ENCODE assay signal across 8 cellular contexts in the genomic region with DNA sequence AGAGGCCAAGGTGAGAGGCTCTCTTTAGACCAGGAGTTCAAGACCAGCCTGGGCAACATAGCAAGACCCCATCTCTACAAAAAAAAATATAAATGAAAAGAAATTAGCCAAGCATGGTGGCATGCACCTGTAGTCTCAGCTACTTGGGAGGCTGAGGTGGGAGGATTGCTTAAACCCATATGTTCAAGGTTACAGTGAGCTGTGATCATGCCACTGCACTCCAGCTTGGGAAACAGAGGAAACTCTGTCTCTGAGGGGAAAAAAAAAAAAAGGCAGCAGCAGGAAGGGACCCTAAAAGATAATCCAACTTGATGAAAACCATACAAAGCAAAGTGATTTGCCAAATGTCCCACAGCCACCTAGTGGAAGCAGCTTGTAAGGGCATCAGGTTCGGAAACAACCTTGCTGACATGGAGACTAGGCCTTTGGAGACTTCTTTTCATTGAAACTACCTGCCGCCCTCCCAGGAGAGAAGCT. TPM values are rescaled to one million over a fixed set of nuclear protein-coding genes. Genes with fewer than 3 reads are reported as not detected.
DNase-seq lines count a peak whose midpoint lies in the region; ATAC-seq and TF ChIP-seq lines count a peak whose summit lies in the region.

No MANE protein-coding gene starts in this region.

- H3K27me3 Mint-ChIP-seq in activated T-helper 1 cell treated with anti-CD3 and anti-CD28 coated beads, Interleukin-12 subunit alpha, Interleukin-12 subunit beta, Interleukin-2, Interleukin-4 antibody, amounts not matched to agents 30 ng/mL and 10 ng/mL and 1 ng/mL, durations not matched to agents 14 hours and 24 hours and 36 hours (ENCODE audit: insufficient read depth), result no peaks in the 10 kb centered on the region

- H3K36me3 ChIP-seq in H7 (replicated peaks; ENCODE audit: control insufficient read depth, insufficient read depth, low read length), result peaks cover 1% of the 10 kb centered on the region; the same call in 1 of the 2 replicates
- H3K36me3 ChIP-seq in OCI-LY3 (replicated peaks; ENCODE audit: low read depth, low read length), result peaks cover 10% of the 10 kb centered on the region
- peaks cover 0 to 54% of the 10 kb centered on the region in 2 donors for H3K36me3 ChIP-seq in gastrocnemius medialis

- no peaks in the 10 kb centered on the region for H3K79me2 ChIP-seq in OCI-LY3 (ENCODE audit: low read length)

- peak overlapping the region; percentile 13 for H3K27ac Mint-ChIP-seq in activated T-helper 1 cell treated with anti-CD3 and anti-CD28 coated beads, Interleukin-12 subunit alpha, Interleukin-12 subunit beta, Interleukin-2, Interleukin-4 antibody, amounts not matched to agents 30 ng/mL and 10 ng/mL and 1 ng/mL, durations not matched to agents 14 hours and 24 hours and 36 hours

- H3K4me1 ChIP-seq in OCI-LY3 (ENCODE audit: low read length) (no peaks in the 10 kb centered on the region), foreskin keratinocyte (no peaks in the 10 kb centered on the region), gastrocnemius medialis (no peaks in the 10 kb centered on the region)

- H3K27ac ChIP-seq in OCI-LY3 (ENCODE audit: low read length) (no peak overlapping the region), foreskin keratinocyte (no peak overlapping the region), gastrocnemius medialis (no peak overlapping the region)

- DNase-seq in ELR (ENCODE audit: low read depth), result peak; percentile 66
- peak; percentile 43 for DNase-seq in H7
- DNase-seq in activated T-helper 1 cell treated with anti-CD3 and anti-CD28 coated beads, Interleukin-12 subunit alpha, Interleukin-12 subunit beta, Interleukin-2, Interleukin-4 antibody, amounts not matched to agents 30 ng/mL and 10 ng/mL and 1 ng/mL, durations not matched to agents 14 hours and 24 hours and 36 hours (ENCODE audit: low spot score), result peak; percentile 10
- peak in 1 of 2 donors; percentile 34 for DNase-seq in foreskin keratinocyte
- DNase-seq in gastrocnemius medialis, result no peak
- no peak for DNase-seq in DMS79 treated with DMSO at 0.1 percent for 48 hours (lab: John Stamatoyannopoulos, UW)

- H3K36me3 Mint-ChIP-seq in activated T-helper 1 cell treated with anti-CD3 and anti-CD28 coated beads, Interleukin-12 subunit alpha, Interleukin-12 subunit beta, Interleukin-2, Interleukin-4 antibody, amounts not matched to agents 30 ng/mL and 10 ng/mL and 1 ng/mL, durations not matched to agents 14 hours and 24 hours and 36 hours (ENCODE audit: low read depth), result peaks cover 42% of the 10 kb centered on the region

- H3K4me2 ChIP-seq in OCI-LY3 (ENCODE audit: low read length), result no peak overlapping the region

- H3K4me3 Mint-ChIP-seq in activated T-helper 1 cell treated with anti-CD3 and anti-CD28 coated beads, Interleukin-12 subunit alpha, Interleukin-12 subunit beta, Interleukin-2, Interleukin-4 antibody, amounts not matched to agents 30 ng/mL and 10 ng/mL and 1 ng/mL, durations not matched to agents 14 hours and 24 hours and 36 hours, result no peak overlapping the region

- H3K9me3 ChIP-seq in OCI-LY3 (ENCODE audit: insufficient read depth, low read length), result no peaks in the 10 kb centered on the region
- no peaks in the 10 kb centered on the region for H3K9me3 ChIP-seq in gastrocnemius medialis

- intact Hi-C loops in activated T-helper 1 cell treated with anti-CD3 and anti-CD28 coated beads, Interleukin-12 subunit alpha, Interleukin-12 subunit beta, Interleukin-2, Interleukin-4 antibody, amounts not matched to agents 30 ng/mL and 10 ng/mL and 1 ng/mL, durations not matched to agents 14 hours and 24 hours and 36 hours (cut with micrococcal nuclease), result loop anchor here (1.0 to 10.0 kb wide), 5 partner anchors 14 to 493 kb away; no protein-coding TSS in a partner anchor
- intact Hi-C loops in gastrocnemius medialis (cut with DNase I; ENCODE audit: low total_unique reads), result no loop called here

- H4K20me1 ChIP-seq in OCI-LY3 (ENCODE audit: insufficient read depth, low read length), result no peaks in the 10 kb centered on the region

- TF ChIP-seq POLR2A in gastrocnemius medialis (IDR thresholded peaks at IDR 0.05), result no peak

- no peak overlapping the region for H3K4me3 ChIP-seq in H7 (ENCODE audit: insufficient read depth, low read depth, low read length)
- H3K4me3 ChIP-seq in OCI-LY3 (ENCODE audit: low read length), result no peak overlapping the region
- no peak overlapping the region for H3K4me3 ChIP-seq in gastrocnemius medialis

- H3K27me3 ChIP-seq in H7 (ENCODE audit: control insufficient read depth, insufficient read depth, low read length), result no peaks in the 10 kb centered on the region
- no peaks in the 10 kb centered on the region for H3K27me3 ChIP-seq in OCI-LY3 (ENCODE audit: low read depth, low read length)
- H3K27me3 ChIP-seq in foreskin keratinocyte, result no peaks in the 10 kb centered on the region
- no peaks in the 10 kb centered on the region for H3K27me3 ChIP-seq in gastrocnemius medialis

- TF ChIP-seq CTCF in OCI-LY3 (IDR thresholded peaks at IDR 0.05; ENCODE audit: low read depth, low read length), result peak; percentile 52
- TF ChIP-seq CTCF in foreskin keratinocyte (conservative IDR thresholded peaks at IDR 0.05), result peak; percentile 61
- peak; percentile 29 to 62 (median 33) for TF ChIP-seq CTCF in gastrocnemius medialis (IDR thresholded peaks at IDR 0.05 in 4 of 5, conservative IDR thresholded peaks at IDR 0.05 in 1 of 5)

- ATAC-seq in foreskin keratinocyte (peak; percentile 74), gastrocnemius medialis (peak in 1 of 2 donors; percentile 62), HG02623 (IDR thresholded peaks at IDR 0.05; ENCODE audit: unreplicated experiment) (no peak)

- no peak overlapping the region for H2AFZ ChIP-seq in OCI-LY3 (ENCODE audit: low read depth, low read length)

- no peaks in the 10 kb centered on the region for H3K9me3 Mint-ChIP-seq in activated T-helper 1 cell treated with anti-CD3 and anti-CD28 coated beads, Interleukin-12 subunit alpha, Interleukin-12 subunit beta, Interleukin-2, Interleukin-4 antibody, amounts not matched to agents 30 ng/mL and 10 ng/mL and 1 ng/mL, durations not matched to agents 14 hours and 24 hours and 36 hours

- in situ Hi-C loops in gastrocnemius medialis (cut with MboI; ENCODE audit: low sequenced_read_pairs in 4 of 4), result loop anchor here in 2 of 4 donors (25.0 kb wide), 2 partner anchors 286 to 461 kb away; partner anchors contain the start of gene SIRT1 (in 1 of the 2)

- no peak overlapping the region for H3K9ac ChIP-seq in OCI-LY3 (ENCODE audit: low read length)

- H3K4me1 Mint-ChIP-seq in activated T-helper 1 cell treated with anti-CD3 and anti-CD28 coated beads, Interleukin-12 subunit alpha, Interleukin-12 subunit beta, Interleukin-2, Interleukin-4 antibody, amounts not matched to agents 30 ng/mL and 10 ng/mL and 1 ng/mL, durations not matched to agents 14 hours and 24 hours and 36 hours (ENCODE audit: low read depth), result peaks cover 17% of the 10 kb centered on the region

RNA-seq across cellular contexts. Expression of gene PBLD, which starts 15.6 kb away (rescaled TPM):
- 1.4 and 3.4 TPM in 2 replicates for total RNA-seq in H7 (2014; rRNA removed; shearing (Covaris generic))
- 1.1 and 1.6 TPM in 2 replicates for total RNA-seq in activated T-helper 1 cell treated with anti-CD3 and anti-CD28 coated beads, Interleukin-12 subunit alpha, Interleukin-12 subunit beta, Interleukin-2, Interleukin-4 antibody, amounts not matched to agents 30 ng/mL and 10 ng/mL and 1 ng/mL, durations not matched to agents 14 hours and 24 hours and 36 hours
- total RNA-seq in foreskin keratinocyte (1.3 and 1.8 TPM in 2 replicates), gastrocnemius medialis (1 to 10 TPM; 1.9 to 4.8 (median 3.0) TPM)
- 0.75 and 1.1 TPM in 2 replicates for polyA plus RNA-seq in foreskin keratinocyte

RNA-seq across cellular contexts. Expression of gene HNRNPH3, which starts 16.4 kb away (rescaled TPM):
- total RNA-seq in H7 (2014; rRNA removed; shearing (Covaris generic)), result 12.5 and 21.9 TPM in 2 replicates
- 176 and 184 TPM in 2 replicates for total RNA-seq in activated T-helper 1 cell treated with anti-CD3 and anti-CD28 coated beads, Interleukin-12 subunit alpha, Interleukin-12 subunit beta, Interleukin-2, Interleukin-4 antibody, amounts not matched to agents 30 ng/mL and 10 ng/mL and 1 ng/mL, durations not matched to agents 14 hours and 24 hours and 36 hours
- total RNA-seq in foreskin keratinocyte, result 74.5 and 112 TPM in 2 replicates
- 175 and 222 TPM in 2 replicates for polyA plus RNA-seq in foreskin keratinocyte
- 10 to 100 TPM; 19.7 to 51.6 (median 25.8) TPM for total RNA-seq in gastrocnemius medialis

RNA-seq across cellular contexts. Expression of gene RUFY2, which starts 58.8 kb away (rescaled TPM):
- total RNA-seq in H7 (2014; rRNA removed; shearing (Covaris generic)), result 5.4 and 8.2 TPM in 2 replicates
- total RNA-seq in activated T-helper 1 cell treated with anti-CD3 and anti-CD28 coated beads, Interleukin-12 subunit alpha, Interleukin-12 subunit beta, Interleukin-2, Interleukin-4 antibody, amounts not matched to agents 30 ng/mL and 10 ng/mL and 1 ng/mL, durations not matched to agents 14 hours and 24 hours and 36 hours, result 10.4 and 12.3 TPM in 2 replicates
- total RNA-seq in foreskin keratinocyte (11.5 and 13.0 TPM in 2 replicates), gastrocnemius medialis (10 to 100 TPM in 3 of 4 donors, 1 to 10 TPM in 1; 8.9 to 15.7 (median 11.7) TPM)
- 4.1 and 4.3 TPM in 2 replicates for polyA plus RNA-seq in foreskin keratinocyte

Comparison
In these comparisons a context has a peak if more than half of its experiments do, and no peak if none do; other contexts are left out.
1. DNase-seq: peak in ELR (single experiment), H7 (single experiment) and activated T-helper 1 cell treated with anti-CD3 and anti-CD28 coated beads, Interleukin-12 subunit alpha, Interleukin-12 subunit beta, Interleukin-2, Interleukin-4 antibody, amounts not matched to agents 30 ng/mL and 10 ng/mL and 1 ng/mL, durations not matched to agents 14 hours and 24 hours and 36 hours (single experiment); none in gastrocnemius medialis (0 of 2) and DMS79 treated with DMSO at 0.1 percent for 48 hours (single experiment).
2. Peak in every context shown above with its lines, with median percentiles within 50 percentile points of each other: CTCF ChIP-seq.